ENCODE assay signal across 17 cellular contexts in genomic region chr12:59873136-59873535, GRCh38.
A peak's percentile ranks its signal among the peaks of the same experiment; 100 is the strongest.
DNase-seq lines count a peak whose midpoint lies in the region; ATAC-seq, FAIRE-seq and TF ChIP-seq lines count a peak whose summit lies in the region.
"Had no signal": no experiment of that assay in that cellular context is flagged by ENCODE, and none has a peak within 500 bp of the region (broad histone marks: within the 10 kb centered on the region; RNA-seq: fewer than 3 reads in every experiment).

No MANE protein-coding gene starts in this region.

- no TSS peak for BruUV-seq in mammary epithelial cell (replicated peaks; lab: Mats Ljungman, UMichigan)

- H3K4me1 ChIP-seq in mammary epithelial cell (ENCODE audit: insufficient read depth, low read length) (no peaks in the 10 kb centered on the region), breast epithelium (no peaks in the 10 kb centered on the region)
- H3K4me1 ChIP-seq: BLaER1 had no signal

- FAIRE-seq in bronchial epithelial cell (lab: Jason Lieb, UNC) = no peak

- intact Hi-C loops in mammary epithelial cell (cut with micrococcal nuclease) = no loop called here
- intact Hi-C loops in breast epithelium (cut with DNase I; ENCODE audit: low total_unique reads) = no loop called here

- H3K27me3 ChIP-seq in mammary epithelial cell (ENCODE audit: insufficient read depth, low read length) = no peaks in the 10 kb centered on the region
- H3K27me3 ChIP-seq in breast epithelium = no peaks in the 10 kb centered on the region
- H3K27me3 ChIP-seq in bronchial epithelial cell (ENCODE audit: control insufficient read depth, insufficient read depth, low read length) = no peaks in the 10 kb centered on the region
- H3K27me3 ChIP-seq: BLaER1 had no signal

- no peak overlapping the region for H2AFZ ChIP-seq in mammary epithelial cell (ENCODE audit: low read depth, low read length)

- H3K9me3 ChIP-seq in mammary epithelial cell (replicated peaks; ENCODE audit: insufficient read depth, low read length) (no peaks in the 10 kb centered on the region), breast epithelium (no peaks in the 10 kb centered on the region)
- H3K9me3 ChIP-seq: BLaER1 had no signal

- H3K27me3 Mint-ChIP-seq in mesothelial cell of epicardium (ENCODE audit: low read depth) (no peaks in the 10 kb centered on the region), endothelial cell (ENCODE audit: unreplicated experiment) (no peaks in the 10 kb centered on the region)
- H3K27me3 Mint-ChIP-seq: CD4-positive, alpha-beta memory T cell had no signal

- no peaks in the 10 kb centered on the region for H4K20me1 ChIP-seq in mammary epithelial cell (ENCODE audit: insufficient read depth, low read length)
- H4K20me1 ChIP-seq: BLaER1 had no signal

- in situ Hi-C loops in mammary epithelial cell (cut with MboI; ENCODE audit: low sequenced_read_pairs in 2 of 2) = no loop called here

- dilution Hi-C loops in mammary epithelial cell (cut with HindIII; ENCODE audit: low sequenced_read_pairs) = no loop called here

- H3K4me3 ChIP-seq in mammary epithelial cell (replicated peaks in 1 of 3; ENCODE audit: insufficient read depth in 1 of 3, low read depth in 2 of 3, low read length in 3 of 3) = no peak overlapping the region
- H3K4me3 ChIP-seq in breast epithelium = no peak overlapping the region
- no peak overlapping the region for H3K4me3 ChIP-seq in bronchial epithelial cell (ENCODE audit: low read depth, low read length)
- H3K4me3 ChIP-seq: BLaER1 had no signal

- H3K36me3 ChIP-seq in mammary epithelial cell (ENCODE audit: insufficient read depth, low read length) = no peaks in the 10 kb centered on the region
- H3K36me3 ChIP-seq in breast epithelium = no peaks in the 10 kb centered on the region
- H3K36me3 ChIP-seq in bronchial epithelial cell (ENCODE audit: control insufficient read depth, insufficient read depth, low read length) = no peaks in the 10 kb centered on the region
- H3K36me3 ChIP-seq: BLaER1 had no signal

- CTCF ChIA-PET in mammary epithelial cell (lab: Charles Lee; ENCODE audit: low non-redundant PET) = no interaction called here

- WGBS in mammary epithelial cell (ENCODE audit: low coverage, missing lambda C conversion rate) = 91% methylated on average over 1 of the region's 1 CpG

- ATAC-seq in HG03159 (IDR thresholded peaks at IDR 0.05; ENCODE audit: unreplicated experiment) (no peak), GM18861 (IDR thresholded peaks at IDR 0.05; ENCODE audit: unreplicated experiment) (no peak)
- ATAC-seq: HCT116 had no signal

- H3K27ac ChIP-seq in mammary epithelial cell (ENCODE audit: insufficient read depth, low read depth, low read length) (no peak overlapping the region), breast epithelium (no peak overlapping the region)
- H3K27ac ChIP-seq: 22Rv1, BLaER1 had no signal

- H3K4me1 Mint-ChIP-seq in mesothelial cell of epicardium = peaks cover 17% of the 10 kb centered on the region
- peaks cover 4% of the 10 kb centered on the region for H3K4me1 Mint-ChIP-seq in endothelial cell (ENCODE audit: unreplicated experiment)
- H3K4me1 Mint-ChIP-seq: CD4-positive, alpha-beta memory T cell had no signal

- H3K27ac Mint-ChIP-seq in mesothelial cell of epicardium (peak overlapping the region; percentile 40), endothelial cell (ENCODE audit: unreplicated experiment) (no peak overlapping the region)
- H3K27ac Mint-ChIP-seq: CD4-positive, alpha-beta memory T cell; HFFc6 had no signal

- H3K4me2 ChIP-seq in mammary epithelial cell (ENCODE audit: insufficient read depth, low read depth, low read length) = no peak overlapping the region
- H3K4me2 ChIP-seq: BLaER1 had no signal

- DNase-seq in mammary epithelial cell = peak; percentile 40
- DNase-seq in breast epithelium (ENCODE audit: low spot score in 2 of 2) = no peak
- DNase-seq in bronchial epithelial cell (ENCODE audit: low read depth) = peak; percentile 12
- no peak for DNase-seq in mesothelial cell of epicardium (ENCODE audit: low spot score in 2 of 2, unreplicated experiment in 2 of 2)
- DNase-seq in endothelial cell (ENCODE audit: low spot score) = no peak
- DNase-seq: CD4-positive, alpha-beta memory T cell; DMS79 treated with DMSO at 0.1 percent for 48 hours; GF-D8; GOT3; H7; HFFc6 had no signal

- H3K9me3 Mint-ChIP-seq in mesothelial cell of epicardium (peaks cover 8% of the 10 kb centered on the region), endothelial cell (ENCODE audit: unreplicated experiment) (no peaks in the 10 kb centered on the region)
- H3K9me3 Mint-ChIP-seq: HFFc6 had no signal

- H3K36me3 Mint-ChIP-seq in mesothelial cell of epicardium (peaks cover 2% of the 10 kb centered on the region), endothelial cell (ENCODE audit: low read depth, unreplicated experiment) (no peaks in the 10 kb centered on the region)
- H3K36me3 Mint-ChIP-seq: CD14-positive monocyte; CD4-positive, alpha-beta memory T cell had no signal

- no peak for TF ChIP-seq POLR2A in breast epithelium (IDR thresholded peaks at IDR 0.05)

- no peaks in the 10 kb centered on the region for H3K79me2 ChIP-seq in mammary epithelial cell (ENCODE audit: insufficient read depth, low read length)

- TF ChIP-seq CTCF in mammary epithelial cell (conservative IDR thresholded peaks at IDR 0.05 in 1 of 2, IDR thresholded peaks at IDR 0.05 in 1 of 2; ENCODE audit: extremely low read depth in 1 of 2, insufficient read depth in 1 of 2, low read depth in 1 of 2, low read length in 2 of 2) (no peak), breast epithelium (IDR thresholded peaks at IDR 0.05) (no peak), bronchial epithelial cell (IDR thresholded peaks at IDR 0.05; ENCODE audit: insufficient read depth, low read length, severe bottlenecking) (no peak), mesothelial cell of epicardium (IDR thresholded peaks at IDR 0.05; ENCODE audit: unreplicated experiment) (no peak), endothelial cell (IDR thresholded peaks at IDR 0.05; ENCODE audit: unreplicated experiment) (no peak)

- no peak overlapping the region for H3K4me3 Mint-ChIP-seq in mesothelial cell of epicardium
- no peak overlapping the region for H3K4me3 Mint-ChIP-seq in endothelial cell (ENCODE audit: unreplicated experiment)
- H3K4me3 Mint-ChIP-seq: CD14-positive monocyte; CD4-positive, alpha-beta memory T cell; HFFc6 had no signal

- no peak overlapping the region for H3K9ac ChIP-seq in mammary epithelial cell (ENCODE audit: insufficient read depth, low read length)
- H3K9ac ChIP-seq: BLaER1 had no signal

Comparison
In these comparisons a context has a peak if more than half of its experiments do, and no peak if none do; other contexts are left out.
1. DNase-seq: peak in mammary epithelial cell (single experiment) and bronchial epithelial cell (single experiment); none in breast epithelium (0 of 2), mesothelial cell of epicardium (0 of 2) and endothelial cell (single experiment).